In the genomic region with DNA sequence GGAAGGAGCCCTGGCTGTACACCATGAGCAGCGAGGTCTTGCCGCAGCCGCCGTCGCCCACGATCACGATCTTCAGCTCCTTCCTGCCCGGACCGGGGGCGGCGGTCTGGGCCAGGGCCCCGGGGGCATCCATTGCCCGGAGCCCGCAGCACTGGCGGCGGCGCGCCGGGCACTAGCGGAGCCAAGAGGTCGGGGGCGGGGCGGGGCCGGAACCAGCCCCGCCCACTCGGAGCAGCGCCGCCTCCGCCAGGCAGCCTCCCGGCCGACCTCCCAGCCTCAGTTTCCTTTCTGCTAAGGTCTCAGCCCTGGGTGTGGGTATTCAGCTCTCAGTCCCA, we compare ENCODE assay signal across 8 cellular contexts. TPM values are rescaled to one million over a fixed set of nuclear protein-coding genes. Genes with fewer than 3 reads are reported as not detected.
DNase-seq lines count a peak whose midpoint lies in the region; ATAC-seq and TF ChIP-seq lines count a peak whose summit lies in the region.

A gene with protein sequence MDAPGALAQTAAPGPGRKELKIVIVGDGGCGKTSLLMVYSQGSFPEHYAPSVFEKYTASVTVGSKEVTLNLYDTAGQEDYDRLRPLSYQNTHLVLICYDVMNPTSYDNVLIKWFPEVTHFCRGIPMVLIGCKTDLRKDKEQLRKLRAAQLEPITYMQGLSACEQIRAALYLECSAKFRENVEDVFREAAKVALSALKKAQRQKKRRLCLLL (minus strand): TSS at position 188 of the 335 bp plus-strand sequence. CDS start 55 bp downstream, at position 133.

- H3K56ac ChIP-seq in mesendoderm (ENCODE audit: low read length): peak within 1 kb of the TSS; percentile 97

- no peak within 1 kb of the TSS for H2BK120ac ChIP-seq in mesendoderm (ENCODE audit: low read depth, low read length)

- peaks cover 22% of the 10 kb centered on the region for H3K4me1 ChIP-seq in ACC112 (ENCODE audit: control insufficient read depth, insufficient read depth, low read length, unreplicated experiment)
- H3K4me1 ChIP-seq in ectodermal cell (ENCODE audit: control insufficient read depth, insufficient read depth, low read length): peaks cover 26% of the 10 kb centered on the region
- peaks cover 15% of the 10 kb centered on the region for H3K4me1 ChIP-seq in mesendoderm (ENCODE audit: control insufficient read depth, low read depth, low read length)

- no peak within 1 kb of the TSS for H4K5ac ChIP-seq in mesendoderm (ENCODE audit: low read length)

- H2BK5ac ChIP-seq in mesendoderm (ENCODE audit: low read length): peak within 1 kb of the TSS; percentile 64

- peaks cover 20% of the 10 kb centered on the region for H3K79me2 ChIP-seq in ACC112 (ENCODE audit: control insufficient read depth, insufficient read depth, low read length, unreplicated experiment)
- H3K79me2 ChIP-seq in mesendoderm (ENCODE audit: control insufficient read depth, insufficient read depth, low read length): peaks cover 17% of the 10 kb centered on the region

- no peaks in the 10 kb centered on the region for H3K27me3 Mint-ChIP-seq in T-helper 17 cell
- peaks cover 3% of the 10 kb centered on the region for H3K27me3 Mint-ChIP-seq in type B pancreatic cell

- H3K9me3 Mint-ChIP-seq in type B pancreatic cell: no peaks in the 10 kb centered on the region

- H4K8ac ChIP-seq in mesendoderm (ENCODE audit: low read depth, low read length): no peak within 1 kb of the TSS

- peaks cover 7% of the 10 kb centered on the region for H3K79me1 ChIP-seq in mesendoderm (ENCODE audit: low read length)

- WGBS in ectodermal cell, 2 experiments: 0 to 1% methylated on average over 31 of the region's 31 CpGs
- WGBS in mesendoderm (ENCODE audit: extremely low coverage, insufficient coverage, low lambda C conversion rate): no CpG with 5 or more reads among the region's 31 CpGs

- H3K4me3 ChIP-seq in ACC112 (ENCODE audit: low read depth, low read length) (peak within 1 kb of the TSS; percentile 87), ectodermal cell (ENCODE audit: insufficient read depth, low read depth, low read length) (peak within 1 kb of the TSS; percentile 41), mesendoderm (ENCODE audit: low read length) (peak within 1 kb of the TSS; percentile 44)

- peak within 1 kb of the TSS; percentile 79 for H3K9ac ChIP-seq in mesendoderm (ENCODE audit: low read length)

- no peak within 1 kb of the TSS for H2BK15ac ChIP-seq in mesendoderm (replicated peaks; ENCODE audit: low read depth)

- H3K27ac Mint-ChIP-seq in T-helper 17 cell: peak within 1 kb of the TSS; percentile 100
- peak within 1 kb of the TSS; percentile 99 for H3K27ac Mint-ChIP-seq in type B pancreatic cell

- H3K4me3 Mint-ChIP-seq in T-helper 17 cell (peak within 1 kb of the TSS; percentile 98), type B pancreatic cell (peak within 1 kb of the TSS; percentile 88)

- H3K4me1 Mint-ChIP-seq in T-helper 17 cell: peaks cover 50% of the 10 kb centered on the region
- peaks cover 40% of the 10 kb centered on the region for H3K4me1 Mint-ChIP-seq in type B pancreatic cell (ENCODE audit: unreplicated experiment)

- peak within 1 kb of the TSS; percentile 52 for H2AK5ac ChIP-seq in mesendoderm (ENCODE audit: low read length)

- H3K36me3 Mint-ChIP-seq in T-helper 17 cell (ENCODE audit: low read depth) (peaks cover 4% of the 10 kb centered on the region), type B pancreatic cell (peaks cover 3% of the 10 kb centered on the region)

- ATAC-seq in GM18867 (IDR thresholded peaks at IDR 0.05; ENCODE audit: unreplicated experiment) (peak; percentile 25), HG03139 (IDR thresholded peaks at IDR 0.05; ENCODE audit: unreplicated experiment) (peak; percentile 9), T-helper 17 cell (peak; percentile 9)

- peak within 1 kb of the TSS; percentile 83 for H3K23ac ChIP-seq in mesendoderm (ENCODE audit: low read length)

- H3K36me3 ChIP-seq in ACC112 (ENCODE audit: insufficient read depth, low read length) (no peaks in the 10 kb centered on the region; the same call in 1 of the 2 replicates), ectodermal cell (ENCODE audit: control insufficient read depth, insufficient read depth, low read length) (peaks cover 7% of the 10 kb centered on the region), mesendoderm (ENCODE audit: control insufficient read depth, insufficient read depth, low read length) (no peaks in the 10 kb centered on the region)

- H2AFZ ChIP-seq in ACC112 (ENCODE audit: low read length, unreplicated experiment): peak within 1 kb of the TSS; percentile 63

- no peak for TF ChIP-seq CTCF in type B pancreatic cell (conservative IDR thresholded peaks at IDR 0.05)

- H3K27me3 ChIP-seq in ACC112 (ENCODE audit: insufficient read depth, low read length): no peaks in the 10 kb centered on the region
- H3K27me3 ChIP-seq in ectodermal cell (ENCODE audit: control insufficient read depth, insufficient read depth, low read length, poor library complexity, severe bottlenecking): peaks cover 18% of the 10 kb centered on the region
- no peaks in the 10 kb centered on the region for H3K27me3 ChIP-seq in mesendoderm (ENCODE audit: insufficient read depth, low read length, poor library complexity)

- no peaks in the 10 kb centered on the region for H3K9me3 ChIP-seq in T-helper 17 cell (ENCODE audit: control insufficient read depth, low read length, poor library complexity, severe bottlenecking)
- no peaks in the 10 kb centered on the region for H3K9me3 ChIP-seq in ectodermal cell (ENCODE audit: control insufficient read depth, low read length)

- H3K27ac ChIP-seq in ACC112 (ENCODE audit: low read depth, low read length): peak within 1 kb of the TSS; percentile 33
- H3K27ac ChIP-seq in ectodermal cell (ENCODE audit: insufficient read depth, low read depth, low read length, poor library complexity, severe bottlenecking): no peak within 1 kb of the TSS
- H3K27ac ChIP-seq in mesendoderm (ENCODE audit: low read depth, low read length): no peak within 1 kb of the TSS

- peak in 2 of 3 donors; percentile 38 to 66 for DNase-seq in T-helper 17 cell
- DNase-seq in mesendoderm: no peak
- DNase-seq in type B pancreatic cell (ENCODE audit: extremely low spot score, unreplicated experiment): no peak
- DNase-seq in NCI-H526 treated with DMSO at 0.1 percent for 48 hours (lab: John Stamatoyannopoulos, UW): no peak

- peak within 1 kb of the TSS; percentile 98 for H3K4me2 ChIP-seq in mesendoderm (ENCODE audit: low read length)

- H3K4ac ChIP-seq in mesendoderm (ENCODE audit: low read depth, low read length): peak within 1 kb of the TSS; percentile 19

- H3K18ac ChIP-seq in mesendoderm (ENCODE audit: low read length): peak within 1 kb of the TSS; percentile 69

RNA-seq across cellular contexts. Expression of the gene that starts here (rescaled TPM):
- 100 to 1,000 TPM; 121 to 122 TPM for total RNA-seq in T-helper 17 cell
- 26.7 TPM for polyA plus RNA-seq in ectodermal cell (2013, experiment 1 of 4)
- polyA plus RNA-seq in ectodermal cell (2013, experiment 2 of 4): 27.0 TPM
- polyA plus RNA-seq in ectodermal cell (2013, experiment 3 of 4): 19.1 TPM
- 22.4 TPM for polyA plus RNA-seq in ectodermal cell (2013, experiment 4 of 4)
- polyA plus RNA-seq in mesendoderm (2013, experiment 1 of 2): 15.5 TPM
- polyA plus RNA-seq in mesendoderm (2013, experiment 2 of 2): 15.0 TPM
- total RNA-seq in type B pancreatic cell (ENCODE audit: low replicate concordance): 24.9 and 26.0 TPM in 2 replicates

Comparison
In these comparisons a context has a peak if more than half of its experiments do, and no peak if none do; other contexts are left out.
1. DNase-seq: peak in T-helper 17 cell (2 of 3); none in mesendoderm (single experiment), type B pancreatic cell (single experiment) and NCI-H526 treated with DMSO at 0.1 percent for 48 hours (single experiment).
2. Peak in every context shown above with its lines, with median percentiles within 50 percentile points of each other: H3K4me3 ChIP-seq and ATAC-seq.